Comparison of ENCODE assay signal across 1 cellular context in the genomic region with DNA sequence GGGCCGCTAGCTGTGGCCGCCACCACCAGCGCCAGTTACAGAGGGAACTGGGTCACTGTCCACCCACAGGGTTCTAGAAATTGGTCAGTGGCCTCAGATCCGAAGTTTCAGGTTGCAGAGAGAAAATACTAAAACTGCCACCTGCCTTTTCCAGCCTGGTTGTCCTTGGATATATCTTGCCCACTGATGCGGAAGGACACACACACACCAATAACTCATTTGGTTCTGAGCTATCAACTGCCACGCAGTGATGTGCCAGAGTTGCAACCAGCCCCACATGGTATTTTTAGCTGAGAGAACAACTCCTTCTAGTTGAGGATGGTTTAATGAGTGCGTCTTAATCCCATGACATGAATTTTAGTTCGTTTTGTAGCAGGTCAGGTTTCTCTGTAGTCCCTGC.
TF ChIP-seq lines count a peak whose summit lies in the region.

No MANE protein-coding gene starts in this region.

TF ChIP-seq in GM23338, 12 proteins besides CTCF, POLR2A, EP300 and RAD21 (continued from another document):
- TF ChIP-seq, protein P1, sequence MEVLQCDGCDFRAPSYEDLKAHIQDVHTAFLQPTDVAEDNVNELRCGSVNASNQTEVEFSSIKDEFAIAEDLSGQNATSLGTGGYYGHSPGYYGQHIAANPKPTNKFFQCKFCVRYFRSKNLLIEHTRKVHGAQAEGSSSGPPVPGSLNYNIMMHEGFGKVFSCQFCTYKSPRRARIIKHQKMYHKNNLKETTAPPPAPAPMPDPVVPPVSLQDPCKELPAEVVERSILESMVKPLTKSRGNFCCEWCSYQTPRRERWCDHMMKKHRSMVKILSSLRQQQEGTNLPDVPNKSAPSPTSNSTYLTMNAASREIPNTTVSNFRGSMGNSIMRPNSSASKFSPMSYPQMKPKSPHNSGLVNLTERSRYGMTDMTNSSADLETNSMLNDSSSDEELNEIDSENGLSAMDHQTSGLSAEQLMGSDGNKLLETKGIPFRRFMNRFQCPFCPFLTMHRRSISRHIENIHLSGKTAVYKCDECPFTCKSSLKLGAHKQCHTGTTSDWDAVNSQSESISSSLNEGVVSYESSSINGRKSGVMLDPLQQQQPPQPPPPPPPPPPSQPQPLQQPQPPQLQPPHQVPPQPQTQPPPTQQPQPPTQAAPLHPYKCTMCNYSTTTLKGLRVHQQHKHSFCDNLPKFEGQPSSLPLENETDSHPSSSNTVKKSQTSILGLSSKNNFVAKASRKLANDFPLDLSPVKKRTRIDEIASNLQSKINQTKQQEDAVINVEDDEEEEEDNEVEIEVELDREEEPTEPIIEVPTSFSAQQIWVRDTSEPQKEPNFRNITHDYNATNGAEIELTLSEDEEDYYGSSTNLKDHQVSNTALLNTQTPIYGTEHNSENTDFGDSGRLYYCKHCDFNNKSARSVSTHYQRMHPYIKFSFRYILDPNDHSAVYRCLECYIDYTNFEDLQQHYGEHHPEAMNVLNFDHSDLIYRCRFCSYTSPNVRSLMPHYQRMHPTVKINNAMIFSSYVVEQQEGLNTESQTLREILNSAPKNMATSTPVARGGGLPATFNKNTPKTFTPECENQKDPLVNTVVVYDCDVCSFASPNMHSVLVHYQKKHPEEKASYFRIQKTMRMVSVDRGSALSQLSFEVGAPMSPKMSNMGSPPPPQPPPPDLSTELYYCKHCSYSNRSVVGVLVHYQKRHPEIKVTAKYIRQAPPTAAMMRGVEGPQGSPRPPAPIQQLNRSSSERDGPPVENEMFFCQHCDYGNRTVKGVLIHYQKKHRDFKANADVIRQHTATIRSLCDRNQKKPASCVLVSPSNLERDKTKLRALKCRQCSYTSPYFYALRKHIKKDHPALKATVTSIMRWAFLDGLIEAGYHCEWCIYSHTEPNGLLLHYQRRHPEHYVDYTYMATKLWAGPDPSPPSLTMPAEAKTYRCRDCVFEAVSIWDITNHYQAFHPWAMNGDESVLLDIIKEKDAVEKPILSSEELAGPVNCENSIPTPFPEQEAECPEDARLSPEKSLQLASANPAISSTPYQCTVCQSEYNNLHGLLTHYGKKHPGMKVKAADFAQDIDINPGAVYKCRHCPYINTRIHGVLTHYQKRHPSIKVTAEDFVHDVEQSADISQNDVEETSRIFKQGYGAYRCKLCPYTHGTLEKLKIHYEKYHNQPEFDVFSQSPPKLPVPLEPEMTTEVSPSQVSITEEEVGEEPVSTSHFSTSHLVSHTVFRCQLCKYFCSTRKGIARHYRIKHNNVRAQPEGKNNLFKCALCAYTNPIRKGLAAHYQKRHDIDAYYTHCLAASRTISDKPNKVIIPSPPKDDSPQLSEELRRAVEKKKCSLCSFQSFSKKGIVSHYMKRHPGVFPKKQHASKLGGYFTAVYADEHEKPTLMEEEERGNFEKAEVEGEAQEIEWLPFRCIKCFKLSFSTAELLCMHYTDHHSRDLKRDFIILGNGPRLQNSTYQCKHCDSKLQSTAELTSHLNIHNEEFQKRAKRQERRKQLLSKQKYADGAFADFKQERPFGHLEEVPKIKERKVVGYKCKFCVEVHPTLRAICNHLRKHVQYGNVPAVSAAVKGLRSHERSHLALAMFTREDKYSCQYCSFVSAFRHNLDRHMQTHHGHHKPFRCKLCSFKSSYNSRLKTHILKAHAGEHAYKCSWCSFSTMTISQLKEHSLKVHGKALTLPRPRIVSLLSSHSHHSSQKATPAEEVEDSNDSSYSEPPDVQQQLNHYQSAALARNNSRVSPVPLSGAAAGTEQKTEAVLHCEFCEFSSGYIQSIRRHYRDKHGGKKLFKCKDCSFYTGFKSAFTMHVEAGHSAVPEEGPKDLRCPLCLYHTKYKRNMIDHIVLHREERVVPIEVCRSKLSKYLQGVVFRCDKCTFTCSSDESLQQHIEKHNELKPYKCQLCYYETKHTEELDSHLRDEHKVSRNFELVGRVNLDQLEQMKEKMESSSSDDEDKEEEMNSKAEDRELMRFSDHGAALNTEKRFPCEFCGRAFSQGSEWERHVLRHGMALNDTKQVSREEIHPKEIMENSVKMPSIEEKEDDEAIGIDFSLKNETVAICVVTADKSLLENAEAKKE (CRISPR knock-in tag; IDR thresholded peaks at IDR 0.05), result no peak
- TF ChIP-seq ZNF331 (CRISPR knock-in tag; IDR thresholded peaks at IDR 0.05; ENCODE audit: low read depth) (no peak), STAT1 (IDR thresholded peaks at IDR 0.05; ENCODE audit: unreplicated experiment) (no peak), JUNB (IDR thresholded peaks at IDR 0.05; ENCODE audit: unreplicated experiment) (no peak), POLR2AphosphoS5 (IDR thresholded peaks at IDR 0.05; ENCODE audit: low read depth) (no peak), ZNF114 (CRISPR knock-in tag; IDR thresholded peaks at IDR 0.05) (no peak)
- TF ChIP-seq, protein P2, sequence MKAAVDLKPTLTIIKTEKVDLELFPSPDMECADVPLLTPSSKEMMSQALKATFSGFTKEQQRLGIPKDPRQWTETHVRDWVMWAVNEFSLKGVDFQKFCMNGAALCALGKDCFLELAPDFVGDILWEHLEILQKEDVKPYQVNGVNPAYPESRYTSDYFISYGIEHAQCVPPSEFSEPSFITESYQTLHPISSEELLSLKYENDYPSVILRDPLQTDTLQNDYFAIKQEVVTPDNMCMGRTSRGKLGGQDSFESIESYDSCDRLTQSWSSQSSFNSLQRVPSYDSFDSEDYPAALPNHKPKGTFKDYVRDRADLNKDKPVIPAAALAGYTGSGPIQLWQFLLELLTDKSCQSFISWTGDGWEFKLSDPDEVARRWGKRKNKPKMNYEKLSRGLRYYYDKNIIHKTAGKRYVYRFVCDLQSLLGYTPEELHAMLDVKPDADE (IDR thresholded peaks at IDR 0.05), result no peak
